In genomic region chr9:97305501-97306298, GRCh38 we compare ENCODE assay signal across 26 cellular contexts. TPM values are rescaled to one million over a fixed set of nuclear protein-coding genes. Genes with fewer than 3 reads are reported as not detected.
DNase-seq lines count a peak whose midpoint lies in the region; ATAC-seq, FAIRE-seq and TF ChIP-seq lines count a peak whose summit lies in the region.
"Had no signal": no experiment of that assay in that cellular context is flagged by ENCODE, and none has a peak within 500 bp of the region (broad histone marks: within the 10 kb centered on the region; RNA-seq: fewer than 3 reads in every experiment).

No MANE protein-coding gene starts in this region.

- H3K9me3 ChIP-seq in K562 (replicated peaks; ENCODE audit: control insufficient read depth, insufficient read depth, low read depth, low read length) (no peaks in the 10 kb centered on the region), esophagus muscularis mucosa (no peaks in the 10 kb centered on the region), endodermal cell (ENCODE audit: control insufficient read depth, low read length) (no peaks in the 10 kb centered on the region)
- H3K9me3 ChIP-seq: BE2C had no signal

- no peak for TF ChIP-seq RAD21 in K562 (CRISPR knock-in tag; conservative IDR thresholded peaks at IDR 0.05 in 1 of 2, IDR thresholded peaks at IDR 0.05 in 1 of 2)

- CTCF ChIA-PET in K562 (lab: Yijun Ruan, JAX; ENCODE audit: low intra/inter-chr PET ratio): no interaction called here

- TF ChIP-seq EP300 in K562 (IDR thresholded peaks at IDR 0.05; ENCODE audit: low read length) (no peak), esophagus muscularis mucosa (IDR thresholded peaks at IDR 0.05) (no peak)

- no peak overlapping the region for H3K4me3 Mint-ChIP-seq in endodermal cell
- H3K4me3 Mint-ChIP-seq: CD14-positive monocyte; CD4-positive, alpha-beta memory T cell; CD4-positive, CD25-positive, alpha-beta regulatory T cell; CD8-positive, alpha-beta memory T cell had no signal

- in situ Hi-C loops in K562 (cut with MboI): no loop called here

- H4K20me1 ChIP-seq in K562 (replicated peaks; ENCODE audit: control insufficient read depth, insufficient read depth, low read length): no peaks in the 10 kb centered on the region
- H4K20me1 ChIP-seq: BLaER1 had no signal

- POLR2A ChIA-PET in K562 (lab: Yijun Ruan, JAX): interaction anchor here (1.3 kb wide), 1 partner anchor 10 kb away, joined by 4 read pairs; no protein-coding TSS in a partner anchor

- no peak overlapping the region for H2AFZ ChIP-seq in K562 (ENCODE audit: low read depth, low read length)

- peaks cover 2% of the 10 kb centered on the region for H3K36me3 Mint-ChIP-seq in endodermal cell (ENCODE audit: low read depth)

- H3K27ac Mint-ChIP-seq in endodermal cell: no peak overlapping the region
- H3K27ac Mint-ChIP-seq: CD14-positive monocyte; CD4-positive, CD25-positive, alpha-beta regulatory T cell; CD8-positive, alpha-beta memory T cell had no signal

- H3K4me3 ChIP-seq in K562: no peak overlapping the region
- H3K4me3 ChIP-seq in esophagus muscularis mucosa: no peak overlapping the region
- no peak overlapping the region for H3K4me3 ChIP-seq in endodermal cell (ENCODE audit: low read length)
- H3K4me3 ChIP-seq: BLaER1, GM12878 had no signal

- H3K4me1 Mint-ChIP-seq in endodermal cell: peaks cover 2% of the 10 kb centered on the region
- H3K4me1 Mint-ChIP-seq: CD14-positive monocyte; CD4-positive, alpha-beta memory T cell; CD4-positive, CD25-positive, alpha-beta regulatory T cell; CD8-positive, alpha-beta memory T cell had no signal

- WGBS in K562 (ENCODE audit: insufficient coverage, low coverage, missing lambda C conversion rate): 36% methylated on average over 7 of the region's 7 CpGs
- 79% methylated on average over 7 of the region's 7 CpGs for WGBS in esophagus muscularis mucosa
- WGBS in endodermal cell (ENCODE audit: insufficient coverage in 1 of 2, insufficient read length in 1 of 2), 2 experiments: 90 to 92% methylated on average over 7 of the region's 7 CpGs

- H3K36me3 ChIP-seq in K562 (ENCODE audit: control insufficient read depth, insufficient read depth, low read length): no peaks in the 10 kb centered on the region
- H3K36me3 ChIP-seq in esophagus muscularis mucosa: peaks cover 0 to 17% (median 11%) of the 10 kb centered on the region in 4 donors
- H3K36me3 ChIP-seq in endodermal cell (ENCODE audit: control insufficient read depth, insufficient read depth, low read length): no peaks in the 10 kb centered on the region
- H3K36me3 ChIP-seq: BE2C, BLaER1 had no signal

- TF ChIP-seq CTCF in K562 (IDR thresholded peaks at IDR 0.05 in 2 of 3, conservative IDR thresholded peaks at IDR 0.05 in 1 of 3; ENCODE audit: insufficient read depth in 2 of 3, low read depth in 1 of 3, low read length in 3 of 3) (no peak), esophagus muscularis mucosa (IDR thresholded peaks at IDR 0.05) (no peak), endodermal cell (conservative IDR thresholded peaks at IDR 0.05) (no peak)

- H3K9me1 ChIP-seq in K562 (ENCODE audit: control insufficient read depth, insufficient read depth, low read length): no peaks in the 10 kb centered on the region

- peaks cover 20% of the 10 kb centered on the region for H3K9me3 Mint-ChIP-seq in endodermal cell

- H3K4me1 ChIP-seq in K562 (replicated peaks in 1 of 2; ENCODE audit: control insufficient read depth in 2 of 2, insufficient read depth in 2 of 2, low read length in 2 of 2): peaks cover 2 to 10% of the 10 kb centered on the region in 2 experiments; a peak in 3 of 5 replicates
- peaks cover 0 to 18% (median 17%) of the 10 kb centered on the region in 4 donors for H3K4me1 ChIP-seq in esophagus muscularis mucosa
- H3K4me1 ChIP-seq in endodermal cell (ENCODE audit: control insufficient read depth, insufficient read depth, low read length): no peaks in the 10 kb centered on the region
- H3K4me1 ChIP-seq: BE2C, BLaER1 had no signal

- no peak for FAIRE-seq in K562 (lab: Jason Lieb, UNC)
- FAIRE-seq: A204.1, GM12878, GM12892, GM18507 had no signal

- H3K4me2 ChIP-seq in K562 (ENCODE audit: insufficient read depth, low read length): no peak overlapping the region
- H3K4me2 ChIP-seq: BLaER1 had no signal

- H3K27me3 ChIP-seq in K562 (ENCODE audit: control insufficient read depth in 2 of 2, insufficient read depth in 2 of 2, low read length in 2 of 2) (no peaks in the 10 kb centered on the region), esophagus muscularis mucosa (no peaks in the 10 kb centered on the region), endodermal cell (ENCODE audit: control insufficient read depth, insufficient read depth, low read length, poor library complexity, severe bottlenecking) (peaks cover 7% of the 10 kb centered on the region)
- H3K27me3 ChIP-seq: BLaER1 had no signal

- no TSS peak for BruUV-seq in K562 (replicated peaks; lab: Mats Ljungman, UMichigan)

- no peak for TF ChIP-seq POLR2A in K562 (conservative IDR thresholded peaks at IDR 0.05)
- TF ChIP-seq POLR2A in esophagus muscularis mucosa (IDR thresholded peaks at IDR 0.05; ENCODE audit: low read depth): no peak

- intact Hi-C loops in K562 (cut with micrococcal nuclease) (no loop called here), esophagus muscularis mucosa (cut with DNase I) (no loop called here)

- ATAC-seq in K562: no peak
- ATAC-seq: GM12878 had no signal

- no peak overlapping the region for H3K9ac ChIP-seq in K562 (ENCODE audit: insufficient read depth in 1 of 2, low read depth in 2 of 2, low read length in 2 of 2)
- H3K9ac ChIP-seq in endodermal cell (ENCODE audit: extremely low read depth, low read length, poor library complexity, severe bottlenecking): no peak overlapping the region
- H3K9ac ChIP-seq: BLaER1 had no signal

- H3K27me3 Mint-ChIP-seq in endodermal cell (ENCODE audit: insufficient read depth): peaks cover 3% of the 10 kb centered on the region

- no peak for DNase-seq in K562 (ENCODE audit: extremely low read depth in 1 of 4, low spot score in 3 of 4)
- peak; percentile 60 for DNase-seq in esophagus muscularis mucosa (ENCODE audit: extremely low spot score)
- no peak for DNase-seq in endodermal cell
- DNase-seq in cerebellum (ENCODE audit: low spot score): no peak
- DNase-seq in NCI-H1092 (lab: John Stamatoyannopoulos, UW): no peak
- DNase-seq: 8988T; ACHN; BE2C; C1 segment of cervical spinal cord; CD4-positive, alpha-beta memory T cell; CD4-positive, CD25-positive, alpha-beta regulatory T cell; CD8-positive, alpha-beta memory T cell; COR-L47; DMS 273 treated with DMSO at 0.1 percent for 48 hours; DMS153; DMS53; DMS79; DND-41; EL; GDM1 had no signal

- H3K27ac ChIP-seq in K562 (ENCODE audit: extremely low read depth, low read depth, low read length): no peak overlapping the region
- no peak overlapping the region for H3K27ac ChIP-seq in esophagus muscularis mucosa (replicated peaks in 1 of 4)
- no peak overlapping the region for H3K27ac ChIP-seq in endodermal cell (ENCODE audit: low read depth, low read length)
- H3K27ac ChIP-seq: BLaER1 had no signal

- no peaks in the 10 kb centered on the region for H3K79me2 ChIP-seq in K562 (ENCODE audit: control insufficient read depth, insufficient read depth, low read length)

TF ChIP-seq in K562, 482 proteins besides CTCF, POLR2A, EP300 and RAD21:
- TF ChIP-seq HMBOX1 (IDR thresholded peaks at IDR 0.05) (peak; percentile 94), ZBTB7A (IDR thresholded peaks at IDR 0.05; ENCODE audit: borderline replicate concordance, control insufficient read depth, low read depth, low read length) (no peak), ZNF445 (CRISPR knock-in tag; IDR thresholded peaks at IDR 0.05; ENCODE audit: low read depth) (no peak), NFIC (IDR thresholded peaks at IDR 0.05) (0 out of 2 replicates have a peak, but pooled peaks have one; percentile 15), ZNF143 (CRISPR knock-in tag; IDR thresholded peaks at IDR 0.05) (no peak)
TF ChIP-seq in K562: peak in this region for 2.

RNA-seq across cellular contexts. Expression of gene CCDC180, which starts 1.8 kb away (rescaled TPM):
- total RNA-seq in K562 (2011; cell fraction: chromatin; rRNA removed; ENCODE audit: low replicate concordance): 15.0 and 22.8 TPM in 2 replicates
- total RNA-seq in K562 (2011; cell fraction: nucleolus; rRNA removed): 5.7 and 7.5 TPM in 2 replicates
- total RNA-seq in K562 (2011; cell fraction: nucleoplasm; rRNA removed): 11.6 and 12.4 TPM in 2 replicates
- 2.5 and 2.7 TPM in 2 replicates for total RNA-seq in K562 (2014; rRNA removed)
- 4.2 and 5.4 TPM in 2 replicates for total RNA-seq in K562 (2014; rRNA removed; fragmentation: Illumina TruSeq; extraction: Trizol)
- total RNA-seq in K562 (2015; rRNA removed; fragmentation: Illumina TruSeq; extraction: Trizol): 3.7 and 5.1 TPM in 2 replicates
- 2.3 TPM in 2 replicates for total RNA-seq in K562 (2021)
- 2.0 and 2.8 TPM in 2 replicates for polyA plus RNA-seq in K562 (2011; rRNA removed)
- 0.40 and 0.75 TPM in 2 replicates for polyA plus RNA-seq in K562 (2011; cell fraction: cytosol; rRNA removed)
- polyA plus RNA-seq in K562 (2011; cell fraction: nucleus; rRNA removed): 6.6 and 10.3 TPM in 2 replicates
- polyA plus RNA-seq in K562 (2012): 2.6 and 2.7 TPM in 2 replicates
- 2.0 and 3.2 TPM in 2 replicates for polyA plus RNA-seq in K562 (2014; fragmentation: Illumina TruSeq; extraction: Trizol)
- polyA plus RNA-seq in K562 (2014; fragmentation: Nextera tagmentation; extraction: Ambion mirVana): under 1 TPM; 0.56 to 0.70 TPM
- polyA plus RNA-seq in K562 (2014; rRNA removed): 2.7 and 3.9 TPM in 2 replicates
- polyA minus RNA-seq in K562 (2011; rRNA and poly(A)+ RNA removed): 3.2 and 6.5 TPM in 2 replicates
- polyA minus RNA-seq in K562 (2011; cell fraction: cytosol; rRNA and poly(A)+ RNA removed): 2.3 and 2.6 TPM in 2 replicates
- polyA minus RNA-seq in K562 (2011; cell fraction: nucleus; rRNA and poly(A)+ RNA removed): 7.0 and 17.3 TPM in 2 replicates
- 10 to 100 TPM in 1 of 4 donors, 1 to 10 TPM in 3; 1.9 to 15.0 (median 4.0) TPM for total RNA-seq in esophagus muscularis mucosa
- 10 to 100 TPM in 1 of 2 donors, 1 to 10 TPM in 1; 4.9 to 10.9 TPM for total RNA-seq in endodermal cell
- polyA plus RNA-seq in endodermal cell (2013, experiment 1 of 2): 5.2 TPM
- 4.8 TPM for polyA plus RNA-seq in endodermal cell (2013, experiment 2 of 2)
- 14.2 TPM for total RNA-seq in cerebellum
